Comparison of ENCODE assay signal across 8 cellular contexts in genomic region chr12:107093547-107094448, GRCh38. TPM values are rescaled to one million over a fixed set of nuclear protein-coding genes. Genes with fewer than 3 reads are reported as not detected.
DNase-seq lines count a peak whose midpoint lies in the region; ATAC-seq and TF ChIP-seq lines count a peak whose summit lies in the region.

Gene CRY1 (minus strand): TSS chr12:107093549. CDS start chr12:107092961, 588 bp downstream.

- intact Hi-C loops in Caco-2 (cut with micrococcal nuclease; ENCODE audit: unreplicated experiment), result loop anchor here (5.0 kb wide), 1 partner anchor 81 kb away; no protein-coding TSS in a partner anchor
- intact Hi-C loops in Panc1 (cut with micrococcal nuclease; ENCODE audit: unreplicated experiment), result no loop called here

- H3K36me3 ChIP-seq in Caco-2 (ENCODE audit: control insufficient read depth, insufficient read depth, low read length) (no peaks in the 10 kb centered on the region), Panc1 (ENCODE audit: control insufficient read depth, insufficient read depth, low read length) (peaks cover 2% of the 10 kb centered on the region; the same call in 1 of the 2 replicates), mucosa of rectum (ENCODE audit: control insufficient read depth in 2 of 2, insufficient read depth in 2 of 2, low read length in 2 of 2) (no peaks in the 10 kb centered on the region)

- H3K9ac ChIP-seq in mucosa of rectum (ENCODE audit: low read depth in 1 of 2, low read length in 2 of 2), result peak within 1 kb of the TSS; percentile 83 to 87

- ATAC-seq in GM21528 (IDR thresholded peaks at IDR 0.05; ENCODE audit: low FRiP score, unreplicated experiment) (peak; percentile 86), Panc1 (peak; percentile 94), esophagus mucosa (peak; percentile 95)
- peak; percentile 82 to 84 for ATAC-seq in activated T-cell treated with anti-CD3 and anti-CD28 coated beads, Interleukin-2, amount 50 U/mL, for 4 hours

- TF ChIP-seq EP300 in Ishikawa (IDR thresholded peaks at IDR 0.05; ENCODE audit: borderline replicate concordance), result no peak

- H3K27ac Mint-ChIP-seq in Caco-2 (ENCODE audit: unreplicated experiment), result no peak within 1 kb of the TSS

- peak; percentile 94 to 96 for DNase-seq in Caco-2
- peak; percentile 83 for DNase-seq in Panc1 (ENCODE audit: low read depth, low spot score)
- peak; percentile 90 for DNase-seq in activated T-cell treated with anti-CD3 and anti-CD28 coated beads, Interleukin-2, amount 50 U/mL, for 4 hours
- DNase-seq in stimulated activated CD8-positive, alpha-beta memory T cell treated with anti-CD3 and anti-CD28 coated beads, Interleukin-4, amount 100 ng/mL, for 24 hours (ENCODE audit: low read depth), result peak; percentile 91

- H3K36me3 Mint-ChIP-seq in Caco-2 (ENCODE audit: insufficient read depth, unreplicated experiment), result peaks cover 8% of the 10 kb centered on the region
- H3K36me3 Mint-ChIP-seq in activated T-cell treated with anti-CD3 and anti-CD28 coated beads, Interleukin-2, amount 50 U/mL, for 4 hours (ENCODE audit: insufficient read depth), result no peaks in the 10 kb centered on the region

- no peaks in the 10 kb centered on the region for H3K9me3 Mint-ChIP-seq in Caco-2 (ENCODE audit: unreplicated experiment)
- H3K9me3 Mint-ChIP-seq in activated T-cell treated with anti-CD3 and anti-CD28 coated beads, Interleukin-2, amount 50 U/mL, for 4 hours, result peaks cover 3% of the 10 kb centered on the region

- H3K4me3 Mint-ChIP-seq in Caco-2 (ENCODE audit: unreplicated experiment), result no peak within 1 kb of the TSS
- H3K4me3 Mint-ChIP-seq in activated T-cell treated with anti-CD3 and anti-CD28 coated beads, Interleukin-2, amount 50 U/mL, for 4 hours, result no peak within 1 kb of the TSS

- H3K4me1 ChIP-seq in Caco-2 (peaks cover 11% of the 10 kb centered on the region; the same call in 1 of the 2 replicates), Panc1 (ENCODE audit: control insufficient read depth, insufficient read depth, low read length) (peaks cover 15% of the 10 kb centered on the region), mucosa of rectum (ENCODE audit: control insufficient read depth in 2 of 2, insufficient read depth in 2 of 2, low read length in 2 of 2) (peaks cover 15 to 21% of the 10 kb centered on the region in 2 donors)

- peak within 1 kb of the TSS; percentile 49 for H3K4me3 ChIP-seq in Caco-2 (ENCODE audit: low read depth, low read length)
- H3K4me3 ChIP-seq in Panc1 (ENCODE audit: low read depth in 2 of 2, low read length in 2 of 2), result peak within 1 kb of the TSS; percentile 93 to 97
- H3K4me3 ChIP-seq in mucosa of rectum (ENCODE audit: low read length in 2 of 2), result peak within 1 kb of the TSS; percentile 92 to 94

- no peak for TF ChIP-seq RAD21 in Ishikawa (IDR thresholded peaks at IDR 0.05; ENCODE audit: low read depth)

- H3K27me3 Mint-ChIP-seq in Caco-2 (ENCODE audit: insufficient read depth, unreplicated experiment), result no peaks in the 10 kb centered on the region
- peaks cover 9% of the 10 kb centered on the region for H3K27me3 Mint-ChIP-seq in activated T-cell treated with anti-CD3 and anti-CD28 coated beads, Interleukin-2, amount 50 U/mL, for 4 hours (ENCODE audit: low read depth)

- POLR2A ChIA-PET in Caco-2 (lab: Charles Lee), result interaction anchor here (0.5 to 1.3 kb wide), 8 partner anchors 9 to 1219 kb away, joined by 3 to 4 read pairs (median 3); partner anchors contain the start of genes MTERF2 and TMEM263
- POLR2A ChIA-PET in Panc1 (lab: Charles Lee), result no interaction called here

- peaks cover 7% of the 10 kb centered on the region for H3K4me1 Mint-ChIP-seq in Caco-2 (ENCODE audit: low read depth, unreplicated experiment)
- peaks cover 3% of the 10 kb centered on the region for H3K4me1 Mint-ChIP-seq in activated T-cell treated with anti-CD3 and anti-CD28 coated beads, Interleukin-2, amount 50 U/mL, for 4 hours (ENCODE audit: low read depth)

- no peaks in the 10 kb centered on the region for H3K27me3 ChIP-seq in Caco-2 (replicated peaks; ENCODE audit: control insufficient read depth, insufficient read depth, low read length)
- no peaks in the 10 kb centered on the region for H3K27me3 ChIP-seq in Panc1 (ENCODE audit: control insufficient read depth, insufficient read depth, low read length)
- H3K27me3 ChIP-seq in mucosa of rectum (ENCODE audit: control insufficient read depth in 2 of 2, insufficient read depth in 2 of 2, low read length in 2 of 2), result no peaks in the 10 kb centered on the region

- H3K9me3 ChIP-seq in Caco-2 (peaks cover 5% of the 10 kb centered on the region; the same call in 1 of the 2 replicates), Panc1 (ENCODE audit: control insufficient read depth, insufficient read depth, low read depth, low read length) (no peaks in the 10 kb centered on the region; the same call in 1 of the 2 replicates), mucosa of rectum (ENCODE audit: control insufficient read depth in 2 of 2, low read length in 2 of 2) (no peaks in the 10 kb centered on the region)

- BruUV-seq in Caco-2 (replicated peaks; lab: Mats Ljungman, UMichigan), result no TSS peak
- BruUV-seq in Panc1 (replicated peaks; lab: Mats Ljungman, UMichigan), result no TSS peak

- in situ Hi-C loops in Panc1 (cut with HindIII; ENCODE audit: low pct_unique_long_range_greater_than_20kb, low sequenced_read_pairs), result no loop called here

- H3K27ac ChIP-seq in Panc1 (ENCODE audit: low read length) (peak within 1 kb of the TSS; percentile 98), mucosa of rectum (ENCODE audit: low read depth in 2 of 2, low read length in 2 of 2) (peak within 1 kb of the TSS; percentile 95 to 97)

- CTCF ChIA-PET in Caco-2 (lab: Charles Lee) (interaction anchor here (0.7 to 2.0 kb wide), 2 partner anchors 11 to 342 kb away, joined by 3 to 10 read pairs; no protein-coding TSS in a partner anchor), Panc1 (lab: Charles Lee) (interaction anchor here (0.5 kb wide), 2 partner anchors 77 to 250 kb away, joined by 3 to 11 read pairs; no protein-coding TSS in a partner anchor)

- TF ChIP-seq CTCF in Caco-2 (IDR thresholded peaks at IDR 0.05; ENCODE audit: insufficient read depth in 1 of 2, low read depth in 1 of 2, low read length in 1 of 2, severe bottlenecking in 1 of 2, unreplicated experiment in 1 of 2), result no peak
- no peak for TF ChIP-seq CTCF in Panc1 (IDR thresholded peaks at IDR 0.05)

TF ChIP-seq in Ishikawa, 13 proteins besides CTCF, POLR2A, EP300 and RAD21:
- TF ChIP-seq YY1 (IDR thresholded peaks at IDR 0.05; ENCODE audit: low read depth), result no peak
- no peak for TF ChIP-seq FOXM1 (IDR thresholded peaks at IDR 0.05; ENCODE audit: borderline replicate concordance, low read depth)
- no peak; the same call in 1 of the 2 replicates for TF ChIP-seq CREB1 (IDR thresholded peaks at IDR 0.05; ENCODE audit: low read depth)
- TF ChIP-seq MAX (IDR thresholded peaks at IDR 0.05), result peak; percentile 62
- no peak for TF ChIP-seq NFIC (IDR thresholded peaks at IDR 0.05)
- no peak; the same call in 1 of the 2 replicates for TF ChIP-seq TCF12 (IDR thresholded peaks at IDR 0.05; ENCODE audit: low read depth)
- peak; percentile 96 for TF ChIP-seq TEAD4 (IDR thresholded peaks at IDR 0.05)
- no peak for TF ChIP-seq ZBTB7A (IDR thresholded peaks at IDR 0.05; ENCODE audit: low read depth)
- TF ChIP-seq USF1 (IDR thresholded peaks at IDR 0.05), result peak; percentile 93
- TF ChIP-seq CEBPB (IDR thresholded peaks at IDR 0.05), result no peak
- peak; percentile 6 for TF ChIP-seq TAF1 (IDR thresholded peaks at IDR 0.05; ENCODE audit: low read depth)
- TF ChIP-seq REST (IDR thresholded peaks at IDR 0.05; ENCODE audit: low read depth), result no peak
- TF ChIP-seq EGR1 (IDR thresholded peaks at IDR 0.05), result no peak

RNA-seq across cellular contexts. Expression of gene CRY1, which starts in this region (rescaled TPM):
- 19.4 and 22.2 TPM in 2 replicates for total RNA-seq in Caco-2 (2022)
- 43.8 TPM for total RNA-seq in Panc1 (2021; ENCODE audit: unreplicated experiment)
- polyA plus RNA-seq in Panc1 (2012; ENCODE audit: insufficient read length), result 17.4 TPM
- total RNA-seq in activated T-cell treated with anti-CD3 and anti-CD28 coated beads, Interleukin-2, amount 50 U/mL, for 4 hours, result 10 to 100 TPM; 30.5 to 34.4 (median 30.5) TPM
- total RNA-seq in esophagus mucosa, result 5.0 TPM

Comparison
In these comparisons a context has a peak if more than half of its experiments do, and no peak if none do; other contexts are left out.
1. Peak in every context shown above with its lines: DNase-seq, ATAC-seq, H3K4me3 ChIP-seq and H3K27ac ChIP-seq.